In genomic region chr3:69082805-69083204, GRCh38 we compare ENCODE assay signal across 8 cellular contexts. TPM values are rescaled to one million over a fixed set of nuclear protein-coding genes. Genes with fewer than 3 reads are reported as not detected.
A peak's percentile ranks its signal among the peaks of the same experiment; 100 is the strongest.
DNase-seq lines count a peak whose midpoint lies in the region; ATAC-seq, FAIRE-seq and TF ChIP-seq lines count a peak whose summit lies in the region.

No MANE protein-coding gene starts in this region.

- in situ Hi-C loops in K562 (cut with MboI) = no loop called here

- H3K27me3 Mint-ChIP-seq in T-helper 17 cell (no peaks in the 10 kb centered on the region), nephron progenitor cell (ENCODE audit: low read depth, poor library complexity) (peaks cover 2% of the 10 kb centered on the region)

- TF ChIP-seq POLR2A in GM19099 (IDR thresholded peaks at IDR 0.05; ENCODE audit: extremely low read depth, insufficient read length, low read depth) (peak; percentile 40), K562 (conservative IDR thresholded peaks at IDR 0.05) (no peak), tibial nerve (IDR thresholded peaks at IDR 0.05) (no peak)

- no peaks in the 10 kb centered on the region for H3K36me3 Mint-ChIP-seq in T-helper 17 cell (ENCODE audit: low read depth)
- peaks cover 3% of the 10 kb centered on the region for H3K36me3 Mint-ChIP-seq in nephron progenitor cell (ENCODE audit: low read depth)

- FAIRE-seq in K562 (lab: Jason Lieb, UNC) = peak; percentile 29

- H3K4me1 Mint-ChIP-seq in T-helper 17 cell (peaks cover 47% of the 10 kb centered on the region), nephron progenitor cell (peaks cover 71% of the 10 kb centered on the region)

- DNase-seq in AML-193 (lab: John Stamatoyannopoulos, UW) (peak; percentile 50 to 54), T-helper 17 cell (peak; percentile 38 to 54 (median 43)), K562 (ENCODE audit: extremely low read depth in 1 of 4, low spot score in 3 of 4) (peak in 1 of 4 experiments; percentile 17), nephron progenitor cell (peak; percentile 43), tibial nerve (ENCODE audit: low spot score in 2 of 2) (no peak), NCI-H2107 treated with DMSO at 0.1 percent for 48 hours (lab: John Stamatoyannopoulos, UW; ENCODE audit: unreplicated experiment) (no peak)

- CTCF ChIA-PET in K562 (lab: Yijun Ruan, JAX; ENCODE audit: low intra/inter-chr PET ratio) = no interaction called here

- H3K9ac ChIP-seq in K562 (ENCODE audit: insufficient read depth in 1 of 2, low read depth in 2 of 2, low read length in 2 of 2) = no peak overlapping the region

- H3K9me3 ChIP-seq in T-helper 17 cell (ENCODE audit: control insufficient read depth, low read length, poor library complexity, severe bottlenecking) (no peaks in the 10 kb centered on the region), K562 (replicated peaks; ENCODE audit: control insufficient read depth, insufficient read depth, low read depth, low read length) (no peaks in the 10 kb centered on the region), tibial nerve (no peaks in the 10 kb centered on the region)

- POLR2A ChIA-PET in K562 (lab: Yijun Ruan, JAX) = interaction anchor here (0.6 to 0.7 kb wide), 2 partner anchors 26 to 44 kb away, joined by 3 to 4 read pairs; no protein-coding TSS in a partner anchor

- peak; percentile 77 for ATAC-seq in HG03378 (IDR thresholded peaks at IDR 0.05; ENCODE audit: unreplicated experiment)
- peak; percentile 62 for ATAC-seq in T-helper 17 cell
- no peak for ATAC-seq in K562

- peak overlapping the region; percentile 40; the same call in 1 of the 2 replicates for H2AFZ ChIP-seq in K562 (ENCODE audit: low read depth, low read length)

- intact Hi-C loops in K562 (cut with micrococcal nuclease) = no loop called here

- TF ChIP-seq EP300 in K562 (IDR thresholded peaks at IDR 0.05; ENCODE audit: low read length) = no peak
- TF ChIP-seq EP300 in tibial nerve (IDR thresholded peaks at IDR 0.05) = peak in 1 of 2 donors; percentile 40

- H3K4me3 Mint-ChIP-seq in T-helper 17 cell (peak overlapping the region; percentile 80), nephron progenitor cell (peak overlapping the region; percentile 53)

- no peak for TF ChIP-seq RAD21 in K562 (CRISPR knock-in tag; conservative IDR thresholded peaks at IDR 0.05 in 1 of 2, IDR thresholded peaks at IDR 0.05 in 1 of 2)

- H3K9me1 ChIP-seq in K562 (ENCODE audit: control insufficient read depth, insufficient read depth, low read length) = no peaks in the 10 kb centered on the region

- H4K20me1 ChIP-seq in K562 (replicated peaks; ENCODE audit: control insufficient read depth, insufficient read depth, low read length) = no peaks in the 10 kb centered on the region

- H3K4me2 ChIP-seq in K562 (ENCODE audit: insufficient read depth, low read length) = no peak overlapping the region

- H3K36me3 ChIP-seq in K562 (ENCODE audit: control insufficient read depth, insufficient read depth, low read length) = no peaks in the 10 kb centered on the region
- H3K36me3 ChIP-seq in tibial nerve = no peaks in the 10 kb centered on the region

- H3K9me3 Mint-ChIP-seq in nephron progenitor cell = no peaks in the 10 kb centered on the region

- H3K27me3 ChIP-seq in K562 (ENCODE audit: control insufficient read depth in 2 of 2, insufficient read depth in 2 of 2, low read length in 2 of 2) = no peaks in the 10 kb centered on the region
- H3K27me3 ChIP-seq in tibial nerve = no peaks in the 10 kb centered on the region

- H3K4me3 ChIP-seq in K562 (no peak overlapping the region), tibial nerve (no peak overlapping the region)

- peaks cover 38% of the 10 kb centered on the region for H3K79me2 ChIP-seq in K562 (ENCODE audit: control insufficient read depth, insufficient read depth, low read length)

- no TSS peak for BruUV-seq in K562 (replicated peaks; lab: Mats Ljungman, UMichigan)

- H3K27ac ChIP-seq in K562 (ENCODE audit: extremely low read depth, low read depth, low read length) (no peak overlapping the region), tibial nerve (peak overlapping the region in 3 of 4 donors; percentile 45 to 97 (median 92))

- TF ChIP-seq CTCF in K562 (IDR thresholded peaks at IDR 0.05 in 2 of 3, conservative IDR thresholded peaks at IDR 0.05 in 1 of 3; ENCODE audit: insufficient read depth in 2 of 3, low read depth in 1 of 3, low read length in 3 of 3) (no peak), nephron progenitor cell (IDR thresholded peaks at IDR 0.05) (no peak), tibial nerve (IDR thresholded peaks at IDR 0.05) (no peak)

- H3K4me1 ChIP-seq in K562 (replicated peaks in 1 of 2; ENCODE audit: control insufficient read depth in 2 of 2, insufficient read depth in 2 of 2, low read length in 2 of 2) (peaks cover 9 to 36% of the 10 kb centered on the region in 2 experiments), tibial nerve (peaks cover 0 to 78% (median 65%) of the 10 kb centered on the region in 4 donors)

- H3K27ac Mint-ChIP-seq in T-helper 17 cell = peak overlapping the region; percentile 97
- H3K27ac Mint-ChIP-seq in nephron progenitor cell = peak overlapping the region; percentile 52

RNA-seq across cellular contexts. Expression of gene ARL6IP5, which starts 1.9 kb away (rescaled TPM):
- total RNA-seq in T-helper 17 cell = 100 to 1,000 TPM; 112 to 118 TPM
- total RNA-seq in K562 (2011; cell fraction: chromatin; rRNA removed; ENCODE audit: low replicate concordance) = 6.7 and 11.2 TPM in 2 replicates
- total RNA-seq in K562 (2011; cell fraction: nucleolus; rRNA removed) = 10.8 TPM in 2 replicates
- 14.4 and 14.6 TPM in 2 replicates for total RNA-seq in K562 (2011; cell fraction: nucleoplasm; rRNA removed)
- total RNA-seq in K562 (2014; rRNA removed) = 11.3 and 11.9 TPM in 2 replicates
- 12.7 and 13.0 TPM in 2 replicates for total RNA-seq in K562 (2014; rRNA removed; fragmentation: Illumina TruSeq; extraction: Trizol)
- 9.4 and 10.7 TPM in 2 replicates for total RNA-seq in K562 (2015; rRNA removed; fragmentation: Illumina TruSeq; extraction: Trizol)
- total RNA-seq in K562 (2021) = 11.5 and 15.2 TPM in 2 replicates
- 21.5 and 22.0 TPM in 2 replicates for polyA plus RNA-seq in K562 (2011; rRNA removed)
- polyA plus RNA-seq in K562 (2011; cell fraction: cytosol; rRNA removed) = 22.4 and 25.0 TPM in 2 replicates
- 3.3 and 6.6 TPM in 2 replicates for polyA plus RNA-seq in K562 (2011; cell fraction: nucleus; rRNA removed)
- 16.2 and 23.1 TPM in 2 replicates for polyA plus RNA-seq in K562 (2012)
- polyA plus RNA-seq in K562 (2014; fragmentation: Illumina TruSeq; extraction: Trizol) = 16.8 and 20.6 TPM in 2 replicates
- 10 to 100 TPM; 51.8 to 54.0 TPM for polyA plus RNA-seq in K562 (2014; fragmentation: Nextera tagmentation; extraction: Ambion mirVana)
- polyA plus RNA-seq in K562 (2014; rRNA removed) = 10.3 and 14.6 TPM in 2 replicates
- polyA minus RNA-seq in K562 (2011; rRNA and poly(A)+ RNA removed) = 21.9 and 23.0 TPM in 2 replicates
- 11.2 and 13.1 TPM in 2 replicates for polyA minus RNA-seq in K562 (2011; cell fraction: cytosol; rRNA and poly(A)+ RNA removed)
- 1.3 and 3.7 TPM in 2 replicates for polyA minus RNA-seq in K562 (2011; cell fraction: nucleus; rRNA and poly(A)+ RNA removed)
- 100 to 1,000 TPM; 113 to 153 (median 133) TPM for total RNA-seq in tibial nerve

RNA-seq across cellular contexts. Expression of gene UBA3, which starts 2.6 kb away (rescaled TPM):
- 10 to 100 TPM; 53.5 to 56.2 TPM for total RNA-seq in T-helper 17 cell
- total RNA-seq in K562 (2011; cell fraction: chromatin; rRNA removed; ENCODE audit: low replicate concordance) = 34.9 and 77.4 TPM in 2 replicates
- total RNA-seq in K562 (2011; cell fraction: nucleolus; rRNA removed) = 20.9 and 22.8 TPM in 2 replicates
- 42.0 and 48.9 TPM in 2 replicates for total RNA-seq in K562 (2011; cell fraction: nucleoplasm; rRNA removed)
- 23.2 and 28.9 TPM in 2 replicates for total RNA-seq in K562 (2014; rRNA removed)
- total RNA-seq in K562 (2014; rRNA removed; fragmentation: Illumina TruSeq; extraction: Trizol) = 35.4 and 40.9 TPM in 2 replicates
- total RNA-seq in K562 (2015; rRNA removed; fragmentation: Illumina TruSeq; extraction: Trizol) = 33.9 and 38.6 TPM in 2 replicates
- 31.2 and 33.8 TPM in 2 replicates for total RNA-seq in K562 (2021)
- polyA plus RNA-seq in K562 (2011; rRNA removed) = 42.5 and 58.2 TPM in 2 replicates
- 11.9 and 19.8 TPM in 2 replicates for polyA plus RNA-seq in K562 (2011; cell fraction: cytosol; rRNA removed)
- 37.5 and 53.9 TPM in 2 replicates for polyA plus RNA-seq in K562 (2011; cell fraction: nucleus; rRNA removed)
- polyA plus RNA-seq in K562 (2012) = 28.0 and 29.6 TPM in 2 replicates
- polyA plus RNA-seq in K562 (2014; fragmentation: Illumina TruSeq; extraction: Trizol) = 30.7 and 45.2 TPM in 2 replicates
- polyA plus RNA-seq in K562 (2014; fragmentation: Nextera tagmentation; extraction: Ambion mirVana) = 10 to 100 TPM; 58.3 to 80.0 TPM
- 36.7 and 42.0 TPM in 2 replicates for polyA plus RNA-seq in K562 (2014; rRNA removed)
- 28.8 and 29.4 TPM in 2 replicates for polyA minus RNA-seq in K562 (2011; rRNA and poly(A)+ RNA removed)
- 9.5 and 9.9 TPM in 2 replicates for polyA minus RNA-seq in K562 (2011; cell fraction: cytosol; rRNA and poly(A)+ RNA removed)
- polyA minus RNA-seq in K562 (2011; cell fraction: nucleus; rRNA and poly(A)+ RNA removed) = 24.2 and 38.8 TPM in 2 replicates
- total RNA-seq in tibial nerve = 10 to 100 TPM; 22.6 to 80.7 (median 50.8) TPM

RNA-seq across cellular contexts. Expression of gene TMF1, which starts 30.7 kb away (rescaled TPM):
- total RNA-seq in T-helper 17 cell = 10 to 100 TPM; 68.1 to 84.5 TPM
- 20.0 and 109 TPM in 2 replicates for total RNA-seq in K562 (2011; cell fraction: chromatin; rRNA removed; ENCODE audit: low replicate concordance)
- 13.7 and 18.2 TPM in 2 replicates for total RNA-seq in K562 (2011; cell fraction: nucleolus; rRNA removed)
- 20.6 and 33.0 TPM in 2 replicates for total RNA-seq in K562 (2011; cell fraction: nucleoplasm; rRNA removed)
- total RNA-seq in K562 (2014; rRNA removed) = 7.1 and 9.5 TPM in 2 replicates
- total RNA-seq in K562 (2014; rRNA removed; fragmentation: Illumina TruSeq; extraction: Trizol) = 13.9 and 18.6 TPM in 2 replicates
- total RNA-seq in K562 (2015; rRNA removed; fragmentation: Illumina TruSeq; extraction: Trizol) = 11.2 and 13.7 TPM in 2 replicates
- 10.9 and 12.3 TPM in 2 replicates for total RNA-seq in K562 (2021)
- polyA plus RNA-seq in K562 (2011; rRNA removed) = 11.3 and 11.8 TPM in 2 replicates
- 2.1 and 3.2 TPM in 2 replicates for polyA plus RNA-seq in K562 (2011; cell fraction: cytosol; rRNA removed)
- 9.1 and 10.1 TPM in 2 replicates for polyA plus RNA-seq in K562 (2011; cell fraction: nucleus; rRNA removed)
- 6.7 and 10.2 TPM in 2 replicates for polyA plus RNA-seq in K562 (2012)
- 8.9 and 10.3 TPM in 2 replicates for polyA plus RNA-seq in K562 (2014; fragmentation: Illumina TruSeq; extraction: Trizol)
- 1 to 10 TPM; 3.1 to 3.7 TPM for polyA plus RNA-seq in K562 (2014; fragmentation: Nextera tagmentation; extraction: Ambion mirVana)
- 6.2 and 7.2 TPM in 2 replicates for polyA plus RNA-seq in K562 (2014; rRNA removed)
- polyA minus RNA-seq in K562 (2011; rRNA and poly(A)+ RNA removed) = 23.0 and 37.6 TPM in 2 replicates
- polyA minus RNA-seq in K562 (2011; cell fraction: cytosol; rRNA and poly(A)+ RNA removed) = 9.6 and 10.0 TPM in 2 replicates
- 13.1 and 18.0 TPM in 2 replicates for polyA minus RNA-seq in K562 (2011; cell fraction: nucleus; rRNA and poly(A)+ RNA removed)
- total RNA-seq in tibial nerve = 10 to 100 TPM; 24.7 to 33.5 (median 33.0) TPM

RNA-seq across cellular contexts. Expression of gene LMOD3, which starts 39.6 kb away (rescaled TPM):
- total RNA-seq in T-helper 17 cell = not detected
- total RNA-seq in K562 (2011; cell fraction: chromatin; rRNA removed; ENCODE audit: low replicate concordance) = not detected in 2 replicates
- not detected in 2 replicates for total RNA-seq in K562 (2011; cell fraction: nucleolus; rRNA removed)
- not detected in 2 replicates for total RNA-seq in K562 (2011; cell fraction: nucleoplasm; rRNA removed)
- not detected in 2 replicates for total RNA-seq in K562 (2014; rRNA removed)
- not detected in 2 replicates for total RNA-seq in K562 (2014; rRNA removed; fragmentation: Illumina TruSeq; extraction: Trizol)
- total RNA-seq in K562 (2015; rRNA removed; fragmentation: Illumina TruSeq; extraction: Trizol) = not detected in 2 replicates
- not detected in 2 replicates for total RNA-seq in K562 (2021)
- polyA plus RNA-seq in K562 (2011; rRNA removed) = not detected in 2 replicates
- polyA plus RNA-seq in K562 (2011; cell fraction: cytosol; rRNA removed) = not detected in 2 replicates
- not detected in 2 replicates for polyA plus RNA-seq in K562 (2011; cell fraction: nucleus; rRNA removed)
- 0.03 and 0.10 TPM in 2 replicates for polyA plus RNA-seq in K562 (2012)
- not detected in 2 replicates for polyA plus RNA-seq in K562 (2014; fragmentation: Illumina TruSeq; extraction: Trizol)
- polyA plus RNA-seq in K562 (2014; fragmentation: Nextera tagmentation; extraction: Ambion mirVana) = under 1 TPM in 1 of 2 experiments, not detected in 1; 0.03 TPM
- polyA plus RNA-seq in K562 (2014; rRNA removed) = not detected in 2 replicates
- not detected in 2 replicates for polyA minus RNA-seq in K562 (2011; rRNA and poly(A)+ RNA removed)
- not detected in 2 replicates for polyA minus RNA-seq in K562 (2011; cell fraction: cytosol; rRNA and poly(A)+ RNA removed)
- not detected in 2 replicates for polyA minus RNA-seq in K562 (2011; cell fraction: nucleus; rRNA and poly(A)+ RNA removed)
- not detected for total RNA-seq in tibial nerve

Comparison
In these comparisons a context has a peak if more than half of its experiments do, and no peak if none do; other contexts are left out.
1. DNase-seq: peak in AML-193 (2 of 2), T-helper 17 cell (3 of 3) and nephron progenitor cell (single experiment); none in tibial nerve (0 of 2) and NCI-H2107 treated with DMSO at 0.1 percent for 48 hours (single experiment).
2. RNA of gene ARL6IP5, which starts 1.9 kb away (total RNA-seq): 113 to 153 TPM in tibial nerve and 112 to 118 TPM in T-helper 17 cell; 6.7 to 15.2 TPM in K562; every median in the first group is over 4 times any median in the second.